ENCODE assay signal across 17 cellular contexts in the genomic region with DNA sequence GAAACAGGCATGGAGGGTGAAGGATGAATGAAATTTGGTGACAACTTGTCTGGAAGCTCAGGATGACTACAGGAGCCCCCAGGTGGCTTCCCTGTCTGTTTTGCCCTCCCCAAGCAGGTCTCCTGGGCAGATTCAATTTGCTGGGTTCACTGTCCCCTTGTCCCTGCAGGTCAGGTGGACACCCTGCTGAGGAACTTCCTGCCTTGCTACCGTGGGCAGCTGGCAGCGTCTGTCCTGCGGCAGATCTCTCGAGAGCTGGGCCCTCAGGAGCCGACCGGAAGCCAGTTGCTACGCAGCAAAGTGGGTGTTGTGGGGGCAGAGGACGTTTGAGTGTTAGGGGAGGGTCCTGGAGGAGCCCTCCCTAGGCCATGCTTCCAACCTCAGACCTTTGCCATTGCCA. TPM values are rescaled to one million over a fixed set of nuclear protein-coding genes. Genes with fewer than 3 reads are reported as not detected.
DNase-seq lines count a peak whose midpoint lies in the region; ATAC-seq and TF ChIP-seq lines count a peak whose summit lies in the region.
"Had no signal": no experiment of that assay in that cellular context is flagged by ENCODE, and none has a peak within 500 bp of the region (broad histone marks: within the 10 kb centered on the region; RNA-seq: fewer than 3 reads in every experiment).

No MANE protein-coding gene starts in this region.

- in situ Hi-C loops in transverse colon (cut with MboI; ENCODE audit: low pct_ligation_motif_present in 1 of 4, low pct_unique_long_range_greater_than_20kb in 1 of 4, low sequenced_read_pairs in 3 of 4): no loop called here

- H3K27me3 ChIP-seq in transverse colon: peaks cover 25% of the 10 kb centered on the region

- POLR2A ChIA-PET in WTC11 (lab: Charles Lee): interaction anchor here (0.6 kb wide), 1 partner anchor 436 kb away, joined by 4 read pairs; no protein-coding TSS in a partner anchor

- H3K4me1 Mint-ChIP-seq in WTC11: peaks cover 11% of the 10 kb centered on the region
- H3K4me1 Mint-ChIP-seq in stimulated activated memory B cell treated with anti-CD40 and anti-IgM and Interleukin-4, amounts not matched to agents 10 μg/mL and 1 μg/mL and 100 μg/mL, for 72 hours: peaks cover 48% of the 10 kb centered on the region

- CTCF ChIA-PET in WTC11 (lab: Charles Lee): interaction anchor here (0.6 to 5.2 kb wide), 13 partner anchors 8 to 293 kb away, joined by 3 to 43 read pairs (median 4); no protein-coding TSS in a partner anchor

- peaks cover 9% of the 10 kb centered on the region for H3K9me3 Mint-ChIP-seq in WTC11
- peaks cover 4% of the 10 kb centered on the region for H3K9me3 Mint-ChIP-seq in stimulated activated memory B cell treated with anti-CD40 and anti-IgM and Interleukin-4, amounts not matched to agents 10 μg/mL and 1 μg/mL and 100 μg/mL, for 72 hours

- H3K27ac Mint-ChIP-seq in WTC11: no peak overlapping the region
- H3K27ac Mint-ChIP-seq in stimulated activated memory B cell treated with anti-CD40 and anti-IgM and Interleukin-4, amounts not matched to agents 10 μg/mL and 1 μg/mL and 100 μg/mL, for 72 hours: peak overlapping the region; percentile 76
- H3K27ac Mint-ChIP-seq: activated CD4-positive, alpha-beta T cell treated with anti-CD3 and anti-CD28 coated beads, Interleukin-2, amount 10 ng/mL, durations not matched to agents 7 days and 5 days had no signal

- TF ChIP-seq EP300 in transverse colon (IDR thresholded peaks at IDR 0.05; ENCODE audit: low read depth): no peak

- no peak overlapping the region for H3K27ac ChIP-seq in transverse colon
- H3K27ac ChIP-seq: PC-9, thoracic aorta had no signal

- WGBS in transverse colon (ENCODE audit: low coverage in 1 of 2), 2 donors: 32% methylated on average over 8 of the region's 8 CpGs; no CpG with 5 or more reads in 1 of the 2 donors

- no peak overlapping the region for H3K4me3 ChIP-seq in transverse colon
- H3K4me3 ChIP-seq: A549, lung, PC-9, thoracic aorta had no signal

- DNase-seq in NCI-H524 (lab: John Stamatoyannopoulos, UW) (peak; percentile 11 to 38), NCI-H524 treated with DMSO at 0.1 percent for 48 hours (lab: John Stamatoyannopoulos, UW) (no peak), NCI-H146 (lab: John Stamatoyannopoulos, UW) (peak; percentile 97), WTC11 (ENCODE audit: low spot score) (peak; percentile 57), transverse colon (no peak), NCI-H226 (no peak)
- DNase-seq: activated CD4-positive, alpha-beta T cell treated with anti-CD3 and anti-CD28 coated beads, Interleukin-2, amount 10 ng/mL, durations not matched to agents 7 days and 5 days; anterior cingulate cortex; nucleus accumbens; PC-9; T-helper 1 cell had no signal

- no peaks in the 10 kb centered on the region for H3K36me3 ChIP-seq in transverse colon
- H3K36me3 ChIP-seq: thoracic aorta had no signal

- TF ChIP-seq CTCF in WTC11 (IDR thresholded peaks at IDR 0.05) (no peak), transverse colon (IDR thresholded peaks at IDR 0.05) (no peak)

- ATAC-seq in WTC11 (peak; percentile 80), HG03342 (IDR thresholded peaks at IDR 0.05; ENCODE audit: unreplicated experiment) (no peak)
- ATAC-seq in stimulated activated memory B cell treated with anti-CD40 and anti-IgM and Interleukin-4, amounts not matched to agents 10 μg/mL and 1 μg/mL and 100 μg/mL, for 72 hours: no peak

- no peak for TF ChIP-seq POLR2A in transverse colon (IDR thresholded peaks at IDR 0.05)

- peaks cover 3% of the 10 kb centered on the region; the same call in 1 of the 2 replicates for H3K36me3 Mint-ChIP-seq in WTC11
- H3K36me3 Mint-ChIP-seq in stimulated activated memory B cell treated with anti-CD40 and anti-IgM and Interleukin-4, amounts not matched to agents 10 μg/mL and 1 μg/mL and 100 μg/mL, for 72 hours: peaks cover 33% of the 10 kb centered on the region

- no peaks in the 10 kb centered on the region; the same call in 1 of the 2 replicates for H3K27me3 Mint-ChIP-seq in WTC11 (ENCODE audit: low read depth)
- H3K27me3 Mint-ChIP-seq in stimulated activated memory B cell treated with anti-CD40 and anti-IgM and Interleukin-4, amounts not matched to agents 10 μg/mL and 1 μg/mL and 100 μg/mL, for 72 hours: no peaks in the 10 kb centered on the region
- H3K27me3 Mint-ChIP-seq: activated CD4-positive, alpha-beta T cell treated with anti-CD3 and anti-CD28 coated beads, Interleukin-2, amount 10 ng/mL, durations not matched to agents 7 days and 5 days had no signal

- H3K4me1 ChIP-seq in transverse colon: no peaks in the 10 kb centered on the region

- intact Hi-C loops in transverse colon (cut with DNase I; ENCODE audit: low total_unique reads): no loop called here

- no peak overlapping the region for H3K4me3 Mint-ChIP-seq in WTC11
- H3K4me3 Mint-ChIP-seq in stimulated activated memory B cell treated with anti-CD40 and anti-IgM and Interleukin-4, amounts not matched to agents 10 μg/mL and 1 μg/mL and 100 μg/mL, for 72 hours: no peak overlapping the region
- H3K4me3 Mint-ChIP-seq: activated CD4-positive, alpha-beta T cell treated with anti-CD3 and anti-CD28 coated beads, Interleukin-2, amount 10 ng/mL, durations not matched to agents 7 days and 5 days; dendritic cell treated with granulocyte-macrophage colony-stimulating factor and Interleukin-4, amounts not matched to agents 40 ng/mL and 50 ng/mL, for 4 days had no signal

- no peaks in the 10 kb centered on the region for H3K9me3 ChIP-seq in transverse colon
- H3K9me3 ChIP-seq: A549 had no signal

TF ChIP-seq in WTC11, 78 proteins besides CTCF, POLR2A, EP300 and RAD21 (continues in another document):
- TF ChIP-seq, protein P1, sequence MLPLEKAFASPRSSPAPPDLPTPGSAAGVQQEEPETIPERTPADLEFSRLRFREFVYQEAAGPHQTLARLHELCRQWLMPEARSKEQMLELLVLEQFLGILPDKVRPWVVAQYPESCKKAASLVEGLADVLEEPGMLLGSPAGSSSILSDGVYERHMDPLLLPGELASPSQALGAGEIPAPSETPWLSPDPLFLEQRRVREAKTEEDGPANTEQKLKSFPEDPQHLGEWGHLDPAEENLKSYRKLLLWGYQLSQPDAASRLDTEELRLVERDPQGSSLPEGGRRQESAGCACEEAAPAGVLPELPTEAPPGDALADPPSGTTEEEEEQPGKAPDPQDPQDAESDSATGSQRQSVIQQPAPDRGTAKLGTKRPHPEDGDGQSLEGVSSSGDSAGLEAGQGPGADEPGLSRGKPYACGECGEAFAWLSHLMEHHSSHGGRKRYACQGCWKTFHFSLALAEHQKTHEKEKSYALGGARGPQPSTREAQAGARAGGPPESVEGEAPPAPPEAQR (CRISPR knock-in tag; IDR thresholded peaks at IDR 0.05): no peak
- TF ChIP-seq, protein P2, sequence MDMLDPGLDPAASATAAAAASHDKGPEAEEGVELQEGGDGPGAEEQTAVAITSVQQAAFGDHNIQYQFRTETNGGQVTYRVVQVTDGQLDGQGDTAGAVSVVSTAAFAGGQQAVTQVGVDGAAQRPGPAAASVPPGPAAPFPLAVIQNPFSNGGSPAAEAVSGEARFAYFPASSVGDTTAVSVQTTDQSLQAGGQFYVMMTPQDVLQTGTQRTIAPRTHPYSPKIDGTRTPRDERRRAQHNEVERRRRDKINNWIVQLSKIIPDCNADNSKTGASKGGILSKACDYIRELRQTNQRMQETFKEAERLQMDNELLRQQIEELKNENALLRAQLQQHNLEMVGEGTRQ (CRISPR knock-in tag; IDR thresholded peaks at IDR 0.05): peak; percentile 47
- TF ChIP-seq, protein P3, sequence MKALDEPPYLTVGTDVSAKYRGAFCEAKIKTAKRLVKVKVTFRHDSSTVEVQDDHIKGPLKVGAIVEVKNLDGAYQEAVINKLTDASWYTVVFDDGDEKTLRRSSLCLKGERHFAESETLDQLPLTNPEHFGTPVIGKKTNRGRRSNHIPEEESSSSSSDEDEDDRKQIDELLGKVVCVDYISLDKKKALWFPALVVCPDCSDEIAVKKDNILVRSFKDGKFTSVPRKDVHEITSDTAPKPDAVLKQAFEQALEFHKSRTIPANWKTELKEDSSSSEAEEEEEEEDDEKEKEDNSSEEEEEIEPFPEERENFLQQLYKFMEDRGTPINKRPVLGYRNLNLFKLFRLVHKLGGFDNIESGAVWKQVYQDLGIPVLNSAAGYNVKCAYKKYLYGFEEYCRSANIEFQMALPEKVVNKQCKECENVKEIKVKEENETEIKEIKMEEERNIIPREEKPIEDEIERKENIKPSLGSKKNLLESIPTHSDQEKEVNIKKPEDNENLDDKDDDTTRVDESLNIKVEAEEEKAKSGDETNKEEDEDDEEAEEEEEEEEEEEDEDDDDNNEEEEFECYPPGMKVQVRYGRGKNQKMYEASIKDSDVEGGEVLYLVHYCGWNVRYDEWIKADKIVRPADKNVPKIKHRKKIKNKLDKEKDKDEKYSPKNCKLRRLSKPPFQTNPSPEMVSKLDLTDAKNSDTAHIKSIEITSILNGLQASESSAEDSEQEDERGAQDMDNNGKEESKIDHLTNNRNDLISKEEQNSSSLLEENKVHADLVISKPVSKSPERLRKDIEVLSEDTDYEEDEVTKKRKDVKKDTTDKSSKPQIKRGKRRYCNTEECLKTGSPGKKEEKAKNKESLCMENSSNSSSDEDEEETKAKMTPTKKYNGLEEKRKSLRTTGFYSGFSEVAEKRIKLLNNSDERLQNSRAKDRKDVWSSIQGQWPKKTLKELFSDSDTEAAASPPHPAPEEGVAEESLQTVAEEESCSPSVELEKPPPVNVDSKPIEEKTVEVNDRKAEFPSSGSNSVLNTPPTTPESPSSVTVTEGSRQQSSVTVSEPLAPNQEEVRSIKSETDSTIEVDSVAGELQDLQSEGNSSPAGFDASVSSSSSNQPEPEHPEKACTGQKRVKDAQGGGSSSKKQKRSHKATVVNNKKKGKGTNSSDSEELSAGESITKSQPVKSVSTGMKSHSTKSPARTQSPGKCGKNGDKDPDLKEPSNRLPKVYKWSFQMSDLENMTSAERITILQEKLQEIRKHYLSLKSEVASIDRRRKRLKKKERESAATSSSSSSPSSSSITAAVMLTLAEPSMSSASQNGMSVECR (CRISPR knock-in tag; IDR thresholded peaks at IDR 0.05; ENCODE audit: borderline replicate concordance): no peak
- TF ChIP-seq ZNF121 (CRISPR knock-in tag; IDR thresholded peaks at IDR 0.05): peak; percentile 80

RNA-seq across cellular contexts. Expression of a gene that starts 19.1 kb away (rescaled TPM):
- total RNA-seq in WTC11 (2021): 81.7 to 108 TPM (median 108 TPM) in 3 replicates
- 100 to 1,000 TPM in 3 of 4 donors, 10 to 100 TPM in 1; 90.4 to 146 (median 117) TPM for total RNA-seq in transverse colon

RNA-seq across cellular contexts. Expression of a gene that starts 24.9 kb away (rescaled TPM):
- 54.0 to 71.7 TPM (median 67.1 TPM) in 3 replicates for total RNA-seq in WTC11 (2021)
- 10 to 100 TPM; 38.6 to 78.6 (median 54.7) TPM for total RNA-seq in transverse colon

Comparison
In these comparisons a context has a peak if more than half of its experiments do, and no peak if none do; other contexts are left out.
1. DNase-seq: peak in NCI-H524 (2 of 2), NCI-H146 (single experiment) and WTC11 (single experiment); none in NCI-H524 treated with DMSO at 0.1 percent for 48 hours (single experiment), transverse colon (single experiment) and NCI-H226 (single experiment).